In genomic region chr16:5056347-5056746, GRCh38 we compare ENCODE assay signal across 8 cellular contexts. TPM values are rescaled to one million over a fixed set of nuclear protein-coding genes. Genes with fewer than 3 reads are reported as not detected.
DNase-seq lines count a peak whose midpoint lies in the region; ATAC-seq and TF ChIP-seq lines count a peak whose summit lies in the region.

No MANE protein-coding gene starts in this region.

- no peaks in the 10 kb centered on the region for H3K36me3 Mint-ChIP-seq in mesothelial cell of epicardium

- TF ChIP-seq CTCF in upper lobe of right lung (IDR thresholded peaks at IDR 0.05) (peak; percentile 33), mesothelial cell of epicardium (IDR thresholded peaks at IDR 0.05; ENCODE audit: unreplicated experiment) (no peak)

- H3K4me3 ChIP-seq in upper lobe of right lung: no peak overlapping the region

- peaks cover 6% of the 10 kb centered on the region for H3K27me3 Mint-ChIP-seq in mesothelial cell of epicardium (ENCODE audit: low read depth)

- H3K9me3 Mint-ChIP-seq in mesothelial cell of epicardium: no peaks in the 10 kb centered on the region

- DNase-seq in SIG-M5 treated with dmso at 0.1 percent for 504 hours (lab: John Stamatoyannopoulos, UW; ENCODE audit: unreplicated experiment) (peak; percentile 26), SIG-M5 (lab: John Stamatoyannopoulos, UW) (no peak), NAMALWA (ENCODE audit: low spot score) (peak; percentile 77), left kidney (ENCODE audit: low read depth, low spot score) (peak; percentile 47), upper lobe of right lung (peak; percentile 61), middle frontal gyrus (ENCODE audit: extremely low spot score, low spot score) (no peak), mesothelial cell of epicardium (ENCODE audit: low spot score in 2 of 2, unreplicated experiment in 2 of 2) (no peak)
- DNase-seq in activated T-cell treated with anti-CD3 and anti-CD28 coated beads, Interleukin-2, amount 50 U/mL, for 48 hours: peak; percentile 66 to 70

- H3K4me3 Mint-ChIP-seq in mesothelial cell of epicardium: no peak overlapping the region

- intact Hi-C loops in upper lobe of right lung (cut with DNase I): no loop called here

- H3K4me1 ChIP-seq in upper lobe of right lung: no peaks in the 10 kb centered on the region

- no peaks in the 10 kb centered on the region for H3K27me3 ChIP-seq in upper lobe of right lung

- H3K36me3 ChIP-seq in upper lobe of right lung: no peaks in the 10 kb centered on the region

- H3K27ac Mint-ChIP-seq in mesothelial cell of epicardium: no peak overlapping the region

- no peaks in the 10 kb centered on the region for H3K4me1 Mint-ChIP-seq in mesothelial cell of epicardium

- H3K27ac ChIP-seq in upper lobe of right lung: no peak overlapping the region

- ATAC-seq in upper lobe of right lung: peak; percentile 81

- no peaks in the 10 kb centered on the region for H3K9me3 ChIP-seq in upper lobe of right lung

RNA-seq across cellular contexts. Expression of gene C16orf89, which starts 9.4 kb away (rescaled TPM):
- 201 TPM for total RNA-seq in upper lobe of right lung
- 0.20 to 0.87 TPM (median 0.55 TPM) in 3 replicates for total RNA-seq in mesothelial cell of epicardium

RNA-seq across cellular contexts. Expression of gene ALG1, which starts 15.3 kb away (rescaled TPM):
- total RNA-seq in upper lobe of right lung: 26.4 TPM
- 18.0 to 21.3 TPM (median 19.4 TPM) in 3 replicates for total RNA-seq in mesothelial cell of epicardium

RNA-seq across cellular contexts. Expression of gene NAGPA, which starts 22.6 kb away (rescaled TPM):
- total RNA-seq in upper lobe of right lung (16.7 TPM), mesothelial cell of epicardium (12.6 to 16.9 TPM (median 15.6 TPM) in 3 replicates)

RNA-seq across cellular contexts. Expression of gene EEF2KMT, which starts 41.2 kb away (rescaled TPM):
- total RNA-seq in upper lobe of right lung: 9.6 TPM
- total RNA-seq in mesothelial cell of epicardium: 10.7 to 11.6 TPM (median 11.5 TPM) in 3 replicates

Comparison
In these comparisons a context has a peak if more than half of its experiments do, and no peak if none do; other contexts are left out.
1. DNase-seq: peak in SIG-M5 treated with dmso at 0.1 percent for 504 hours (single experiment), NAMALWA (single experiment), activated T-cell treated with anti-CD3 and anti-CD28 coated beads, Interleukin-2, amount 50 U/mL, for 48 hours (2 of 2), left kidney (single experiment) and upper lobe of right lung (single experiment); none in SIG-M5 (single experiment), middle frontal gyrus (single experiment) and mesothelial cell of epicardium (0 of 2).
2. RNA of gene C16orf89, which starts 9.4 kb away (total RNA-seq): 201 TPM in upper lobe of right lung (single experiment); 0.20 to 0.87 TPM in mesothelial cell of epicardium; every median in the first group is over 100 times any median in the second.